In genomic region chr17:49390548-49391324, GRCh38 we compare ENCODE assay signal across 1 cellular context.
A peak's percentile ranks its signal among the peaks of the same experiment; 100 is the strongest.
TF ChIP-seq lines count a peak whose summit lies in the region.

No MANE protein-coding gene starts in this region.

TF ChIP-seq in HepG2, 621 proteins besides CTCF, POLR2A, EP300 and RAD21 (continued from another document and continues in another):
- TF ChIP-seq KIAA2018 (CRISPR knock-in tag; IDR thresholded peaks at IDR 0.05; ENCODE audit: borderline replicate concordance) (no peak), ZFP41 (CRISPR knock-in tag; IDR thresholded peaks at IDR 0.05; ENCODE audit: borderline replicate concordance) (no peak), ATAD3A (CRISPR knock-in tag; IDR thresholded peaks at IDR 0.05) (no peak), NR2F1 (CRISPR knock-in tag; IDR thresholded peaks at IDR 0.05) (no peak), PHF20 (CRISPR knock-in tag; IDR thresholded peaks at IDR 0.05) (peak; percentile 68), ZNF274 (CRISPR knock-in tag; IDR thresholded peaks at IDR 0.05) (0 out of 2 replicates have a peak, but pooled peaks have one; percentile 30), ZNF788 (CRISPR knock-in tag; IDR thresholded peaks at IDR 0.05; ENCODE audit: borderline replicate concordance) (0 out of 2 replicates have a peak, but pooled peaks have one; percentile 15), ZMAT3 (CRISPR knock-in tag; conservative IDR thresholded peaks at IDR 0.05) (no peak), MIER3 (CRISPR knock-in tag; IDR thresholded peaks at IDR 0.05; ENCODE audit: borderline replicate concordance) (0 out of 2 replicates have a peak, but pooled peaks have one; percentile 9), ZNF557 (CRISPR knock-in tag; IDR thresholded peaks at IDR 0.05) (no peak), ZC3H13 (CRISPR knock-in tag; IDR thresholded peaks at IDR 0.05) (no peak), KLF9 (CRISPR knock-in tag; IDR thresholded peaks at IDR 0.05; ENCODE audit: low read depth) (no peak), IRF2 (CRISPR knock-in tag; IDR thresholded peaks at IDR 0.05) (peak; percentile 33; the same call in 1 of the 2 replicates), ZIK1 (CRISPR knock-in tag; IDR thresholded peaks at IDR 0.05; ENCODE audit: borderline replicate concordance, low read depth) (no peak), HOXA3 (CRISPR knock-in tag; IDR thresholded peaks at IDR 0.05) (peak; percentile 45; the same call in 1 of the 2 replicates), ZNF839 (CRISPR knock-in tag; IDR thresholded peaks at IDR 0.05; ENCODE audit: borderline replicate concordance) (peak; percentile 41; the same call in 1 of the 2 replicates), NCOA5 (CRISPR knock-in tag; IDR thresholded peaks at IDR 0.05) (no peak), SALL1 (CRISPR knock-in tag; IDR thresholded peaks at IDR 0.05) (peak; percentile 50; the same call in 1 of the 2 replicates), ZNF704 (CRISPR knock-in tag; IDR thresholded peaks at IDR 0.05; ENCODE audit: borderline replicate concordance) (0 out of 2 replicates have a peak, but pooled peaks have one; percentile 32), TRAFD1 (CRISPR knock-in tag; IDR thresholded peaks at IDR 0.05; ENCODE audit: borderline replicate concordance) (no peak), SAP130 (CRISPR knock-in tag; IDR thresholded peaks at IDR 0.05; ENCODE audit: low read depth) (peak; percentile 56), THAP11 (CRISPR knock-in tag; IDR thresholded peaks at IDR 0.05) (peak; percentile 46; the same call in 1 of the 2 replicates), KDM5A (IDR thresholded peaks at IDR 0.05; ENCODE audit: borderline replicate concordance, low read length) (no peak), TMF1 (CRISPR knock-in tag; IDR thresholded peaks at IDR 0.05; ENCODE audit: low read depth) (no peak), TFE3 (CRISPR knock-in tag; IDR thresholded peaks at IDR 0.05) (no peak), ZNF619 (CRISPR knock-in tag; IDR thresholded peaks at IDR 0.05) (peak; percentile 77; the same call in 1 of the 2 replicates), SNAI1 (CRISPR knock-in tag; IDR thresholded peaks at IDR 0.05; ENCODE audit: borderline replicate concordance) (0 out of 2 replicates have a peak, but pooled peaks have one; percentile 49), ZNF317 (CRISPR knock-in tag; IDR thresholded peaks at IDR 0.05) (peak; percentile 24; the same call in 1 of the 2 replicates)
- TF ChIP-seq, protein P1, sequence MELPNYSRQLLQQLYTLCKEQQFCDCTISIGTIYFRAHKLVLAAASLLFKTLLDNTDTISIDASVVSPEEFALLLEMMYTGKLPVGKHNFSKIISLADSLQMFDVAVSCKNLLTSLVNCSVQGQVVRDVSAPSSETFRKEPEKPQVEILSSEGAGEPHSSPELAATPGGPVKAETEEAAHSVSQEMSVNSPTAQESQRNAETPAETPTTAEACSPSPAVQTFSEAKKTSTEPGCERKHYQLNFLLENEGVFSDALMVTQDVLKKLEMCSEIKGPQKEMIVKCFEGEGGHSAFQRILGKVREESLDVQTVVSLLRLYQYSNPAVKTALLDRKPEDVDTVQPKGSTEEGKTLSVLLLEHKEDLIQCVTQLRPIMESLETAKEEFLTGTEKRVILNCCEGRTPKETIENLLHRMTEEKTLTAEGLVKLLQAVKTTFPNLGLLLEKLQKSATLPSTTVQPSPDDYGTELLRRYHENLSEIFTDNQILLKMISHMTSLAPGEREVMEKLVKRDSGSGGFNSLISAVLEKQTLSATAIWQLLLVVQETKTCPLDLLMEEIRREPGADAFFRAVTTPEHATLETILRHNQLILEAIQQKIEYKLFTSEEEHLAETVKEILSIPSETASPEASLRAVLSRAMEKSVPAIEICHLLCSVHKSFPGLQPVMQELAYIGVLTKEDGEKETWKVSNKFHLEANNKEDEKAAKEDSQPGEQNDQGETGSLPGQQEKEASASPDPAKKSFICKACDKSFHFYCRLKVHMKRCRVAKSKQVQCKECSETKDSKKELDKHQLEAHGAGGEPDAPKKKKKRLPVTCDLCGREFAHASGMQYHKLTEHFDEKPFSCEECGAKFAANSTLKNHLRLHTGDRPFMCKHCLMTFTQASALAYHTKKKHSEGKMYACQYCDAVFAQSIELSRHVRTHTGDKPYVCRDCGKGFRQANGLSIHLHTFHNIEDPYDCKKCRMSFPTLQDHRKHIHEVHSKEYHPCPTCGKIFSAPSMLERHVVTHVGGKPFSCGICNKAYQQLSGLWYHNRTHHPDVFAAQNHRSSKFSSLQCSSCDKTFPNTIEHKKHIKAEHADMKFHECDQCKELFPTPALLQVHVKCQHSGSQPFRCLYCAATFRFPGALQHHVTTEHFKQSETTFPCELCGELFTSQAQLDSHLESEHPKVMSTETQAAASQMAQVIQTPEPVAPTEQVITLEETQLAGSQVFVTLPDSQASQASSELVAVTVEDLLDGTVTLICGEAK (IDR thresholded peaks at IDR 0.05) = no peak
- TF ChIP-seq, protein P1 (CRISPR knock-in tag; IDR thresholded peaks at IDR 0.05) = no peak
- TF ChIP-seq, protein P2, sequence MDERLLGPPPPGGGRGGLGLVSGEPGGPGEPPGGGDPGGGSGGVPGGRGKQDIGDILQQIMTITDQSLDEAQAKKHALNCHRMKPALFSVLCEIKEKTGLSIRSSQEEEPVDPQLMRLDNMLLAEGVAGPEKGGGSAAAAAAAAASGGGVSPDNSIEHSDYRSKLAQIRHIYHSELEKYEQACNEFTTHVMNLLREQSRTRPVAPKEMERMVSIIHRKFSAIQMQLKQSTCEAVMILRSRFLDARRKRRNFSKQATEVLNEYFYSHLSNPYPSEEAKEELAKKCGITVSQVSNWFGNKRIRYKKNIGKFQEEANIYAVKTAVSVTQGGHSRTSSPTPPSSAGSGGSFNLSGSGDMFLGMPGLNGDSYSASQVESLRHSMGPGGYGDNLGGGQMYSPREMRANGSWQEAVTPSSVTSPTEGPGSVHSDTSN (CRISPR knock-in tag; IDR thresholded peaks at IDR 0.05) = no peak
- TF ChIP-seq, protein P3, sequence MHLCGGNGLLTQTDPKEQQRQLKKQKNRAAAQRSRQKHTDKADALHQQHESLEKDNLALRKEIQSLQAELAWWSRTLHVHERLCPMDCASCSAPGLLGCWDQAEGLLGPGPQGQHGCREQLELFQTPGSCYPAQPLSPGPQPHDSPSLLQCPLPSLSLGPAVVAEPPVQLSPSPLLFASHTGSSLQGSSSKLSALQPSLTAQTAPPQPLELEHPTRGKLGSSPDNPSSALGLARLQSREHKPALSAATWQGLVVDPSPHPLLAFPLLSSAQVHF (CRISPR knock-in tag; IDR thresholded peaks at IDR 0.05) = no peak
